In the genomic region with DNA sequence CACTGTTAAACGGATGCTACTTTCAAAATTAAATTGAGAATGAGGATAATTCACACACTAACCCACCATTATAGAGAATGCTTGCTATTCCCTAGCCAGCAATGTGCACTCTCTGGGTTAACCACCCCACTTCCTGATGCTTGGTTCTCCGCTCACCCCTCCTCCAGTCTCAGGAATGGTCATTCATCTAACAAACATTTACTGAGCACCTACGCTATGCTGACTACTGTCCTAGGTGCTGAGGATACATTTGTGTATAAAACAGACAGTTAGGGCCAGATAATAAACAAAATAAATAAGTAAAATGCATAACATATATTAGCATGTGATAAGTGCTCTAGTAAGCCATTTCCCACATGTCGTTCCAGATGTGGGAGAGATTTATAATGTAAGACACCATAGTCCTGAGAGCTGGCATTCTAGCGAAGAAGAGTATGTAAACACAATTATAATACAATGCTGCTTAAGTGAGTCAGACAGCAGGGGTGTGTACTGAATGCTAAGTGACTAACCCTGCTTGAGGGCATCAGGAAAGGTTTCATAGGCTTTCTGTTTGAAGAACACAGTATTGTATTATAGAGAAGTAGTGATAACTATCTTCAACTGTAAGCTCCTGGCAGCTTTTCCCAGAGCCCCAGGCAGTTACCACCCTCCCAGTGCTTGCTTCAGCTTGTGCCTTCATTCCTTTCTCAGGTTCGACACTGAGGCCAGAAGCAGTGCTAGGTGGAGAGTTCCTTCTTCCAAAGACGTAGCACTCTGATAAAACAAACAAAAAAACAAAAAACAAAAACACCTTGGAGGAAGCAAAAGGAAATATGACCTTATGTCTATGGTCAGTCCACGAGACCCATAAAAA, we compare ENCODE assay signal across 11 cellular contexts.
DNase-seq lines count a peak whose midpoint lies in the region; ATAC-seq and TF ChIP-seq lines count a peak whose summit lies in the region.
"Had no signal": no experiment of that assay in that cellular context is flagged by ENCODE, and none has a peak within 500 bp of the region (broad histone marks: within the 10 kb centered on the region; RNA-seq: fewer than 3 reads in every experiment).

No MANE protein-coding gene starts in this region.

- no peaks in the 10 kb centered on the region for H4K20me1 ChIP-seq in Loucy (ENCODE audit: insufficient read depth, low read length, poor library complexity, severe bottlenecking)

- TF ChIP-seq CTCF in C4-2B (conservative IDR thresholded peaks at IDR 0.05) = no peak
- no peak for TF ChIP-seq CTCF in Loucy (conservative IDR thresholded peaks at IDR 0.05; ENCODE audit: low read length)

- 0 out of 2 replicates have a peak overlapping the region, but pooled peaks have one; percentile 18 for H2AFZ ChIP-seq in Loucy (ENCODE audit: low read length)

- no peaks in the 10 kb centered on the region for H3K79me2 ChIP-seq in Loucy (ENCODE audit: insufficient read depth, low read length)

- no peak overlapping the region for H3K4me2 ChIP-seq in Loucy (ENCODE audit: low read depth, low read length, poor library complexity, severe bottlenecking)

- H3K9me3 Mint-ChIP-seq in activated T-helper 17 cell treated with anti-CD3 and anti-CD28 coated beads, Interleukin-2, amount 50 U/mL, for 72 hours = no peaks in the 10 kb centered on the region
- H3K9me3 Mint-ChIP-seq: activated B cell treated with CpG ODN at 0.5 μM for 24 hours had no signal

- H3K9me3 ChIP-seq in Loucy (ENCODE audit: insufficient read depth, low read depth, low read length) = no peaks in the 10 kb centered on the region

- H3K36me3 ChIP-seq in Loucy (ENCODE audit: insufficient read depth, low read length) = no peaks in the 10 kb centered on the region

- no peaks in the 10 kb centered on the region for H3K4me1 ChIP-seq in Loucy (ENCODE audit: insufficient read depth, low read length, poor library complexity, severe bottlenecking)

- no peak overlapping the region for H3K27ac Mint-ChIP-seq in activated T-helper 17 cell treated with anti-CD3 and anti-CD28 coated beads, Interleukin-2, amount 50 U/mL, for 72 hours
- H3K27ac Mint-ChIP-seq: activated B cell treated with CpG ODN at 0.5 μM for 24 hours, brain had no signal

- no peaks in the 10 kb centered on the region for H3F3A ChIP-seq in Loucy (ENCODE audit: low read depth)

- no peaks in the 10 kb centered on the region for H3K4me1 Mint-ChIP-seq in activated T-helper 17 cell treated with anti-CD3 and anti-CD28 coated beads, Interleukin-2, amount 50 U/mL, for 72 hours
- H3K4me1 Mint-ChIP-seq: activated B cell treated with CpG ODN at 0.5 μM for 24 hours had no signal

- DNase-seq in glomerular endothelial cell (ENCODE audit: extremely low read depth, low read depth, low spot score) = peak; percentile 48
- no peak for DNase-seq in UCSD-AML1 (lab: John Stamatoyannopoulos, UW; ENCODE audit: unreplicated experiment)
- DNase-seq in activated CD4-positive, alpha-beta T cell treated with anti-CD3 and anti-CD28 coated beads, Interleukin-2, amount 50 U/mL, for 4 hours = no peak
- DNase-seq in GM19238 (ENCODE audit: insufficient read length, low spot score) = no peak
- DNase-seq: activated B cell treated with CpG ODN at 0.5 μM for 24 hours, DMS 273 treated with DMSO at 0.1 percent for 48 hours had no signal

- H3K9ac ChIP-seq in Loucy (ENCODE audit: low read depth, low read length, poor library complexity, severe bottlenecking) = no peak overlapping the region

- ATAC-seq in SK-N-SH treated with all-trans-retinoic acid at 6 μM for 48 hours = peak; percentile 67
- no peak for ATAC-seq in activated T-helper 17 cell treated with anti-CD3 and anti-CD28 coated beads, Interleukin-2, amount 50 U/mL, for 72 hours (replicated peaks)

- H3K27me3 Mint-ChIP-seq in activated T-helper 17 cell treated with anti-CD3 and anti-CD28 coated beads, Interleukin-2, amount 50 U/mL, for 72 hours = peaks cover 17% of the 10 kb centered on the region

- no peak overlapping the region for H3K4me3 Mint-ChIP-seq in activated T-helper 17 cell treated with anti-CD3 and anti-CD28 coated beads, Interleukin-2, amount 50 U/mL, for 72 hours
- H3K4me3 Mint-ChIP-seq: activated B cell treated with CpG ODN at 0.5 μM for 24 hours, brain had no signal

- no peaks in the 10 kb centered on the region for H3K9me2 ChIP-seq in Loucy (replicated peaks; ENCODE audit: low read depth, low read length)

- H3K4me3 ChIP-seq in Loucy (ENCODE audit: low read length, poor library complexity, severe bottlenecking) = no peak overlapping the region

- H3K27me3 ChIP-seq in Loucy (ENCODE audit: insufficient read depth, low read length, poor library complexity, severe bottlenecking) = no peaks in the 10 kb centered on the region

- H3K36me3 Mint-ChIP-seq in activated T-helper 17 cell treated with anti-CD3 and anti-CD28 coated beads, Interleukin-2, amount 50 U/mL, for 72 hours (ENCODE audit: low read depth) = no peaks in the 10 kb centered on the region
- H3K36me3 Mint-ChIP-seq: brain had no signal

- H3K27ac ChIP-seq in C4-2B = peak overlapping the region; percentile 34

TF ChIP-seq in SK-N-SH treated with all-trans-retinoic acid at 6 μM for 48 hours, 23 proteins besides CTCF, POLR2A, EP300 and RAD21 (continues in another document):
- TF ChIP-seq, protein P1, sequence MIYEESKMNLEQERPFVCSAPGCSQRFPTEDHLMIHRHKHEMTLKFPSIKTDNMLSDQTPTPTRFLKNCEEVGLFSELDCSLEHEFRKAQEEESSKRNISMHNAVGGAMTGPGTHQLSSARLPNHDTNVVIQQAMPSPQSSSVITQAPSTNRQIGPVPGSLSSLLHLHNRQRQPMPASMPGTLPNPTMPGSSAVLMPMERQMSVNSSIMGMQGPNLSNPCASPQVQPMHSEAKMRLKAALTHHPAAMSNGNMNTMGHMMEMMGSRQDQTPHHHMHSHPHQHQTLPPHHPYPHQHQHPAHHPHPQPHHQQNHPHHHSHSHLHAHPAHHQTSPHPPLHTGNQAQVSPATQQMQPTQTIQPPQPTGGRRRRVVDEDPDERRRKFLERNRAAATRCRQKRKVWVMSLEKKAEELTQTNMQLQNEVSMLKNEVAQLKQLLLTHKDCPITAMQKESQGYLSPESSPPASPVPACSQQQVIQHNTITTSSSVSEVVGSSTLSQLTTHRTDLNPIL (CRISPR knock-in tag; IDR thresholded peaks at IDR 0.05; ENCODE audit: low read depth) = no peak
- TF ChIP-seq ZNF8 (CRISPR knock-in tag; IDR thresholded peaks at IDR 0.05) (no peak), TCF4 (CRISPR knock-in tag; IDR thresholded peaks at IDR 0.05; ENCODE audit: borderline replicate concordance) (no peak), TSHZ2 (CRISPR knock-in tag; IDR thresholded peaks at IDR 0.05) (no peak), GLIS3 (CRISPR knock-in tag; IDR thresholded peaks at IDR 0.05) (no peak), BACH2 (CRISPR knock-in tag; IDR thresholded peaks at IDR 0.05; ENCODE audit: borderline replicate concordance) (no peak), PPARA (CRISPR knock-in tag; IDR thresholded peaks at IDR 0.05; ENCODE audit: borderline replicate concordance) (no peak), ZFP30 (CRISPR knock-in tag; IDR thresholded peaks at IDR 0.05) (no peak), ISL1 (CRISPR knock-in tag; IDR thresholded peaks at IDR 0.05) (no peak), OSR1 (CRISPR knock-in tag; IDR thresholded peaks at IDR 0.05) (no peak), ZFP3 (CRISPR knock-in tag; IDR thresholded peaks at IDR 0.05) (no peak), ZC3H10 (CRISPR knock-in tag; IDR thresholded peaks at IDR 0.05) (no peak)
- TF ChIP-seq, protein P2, sequence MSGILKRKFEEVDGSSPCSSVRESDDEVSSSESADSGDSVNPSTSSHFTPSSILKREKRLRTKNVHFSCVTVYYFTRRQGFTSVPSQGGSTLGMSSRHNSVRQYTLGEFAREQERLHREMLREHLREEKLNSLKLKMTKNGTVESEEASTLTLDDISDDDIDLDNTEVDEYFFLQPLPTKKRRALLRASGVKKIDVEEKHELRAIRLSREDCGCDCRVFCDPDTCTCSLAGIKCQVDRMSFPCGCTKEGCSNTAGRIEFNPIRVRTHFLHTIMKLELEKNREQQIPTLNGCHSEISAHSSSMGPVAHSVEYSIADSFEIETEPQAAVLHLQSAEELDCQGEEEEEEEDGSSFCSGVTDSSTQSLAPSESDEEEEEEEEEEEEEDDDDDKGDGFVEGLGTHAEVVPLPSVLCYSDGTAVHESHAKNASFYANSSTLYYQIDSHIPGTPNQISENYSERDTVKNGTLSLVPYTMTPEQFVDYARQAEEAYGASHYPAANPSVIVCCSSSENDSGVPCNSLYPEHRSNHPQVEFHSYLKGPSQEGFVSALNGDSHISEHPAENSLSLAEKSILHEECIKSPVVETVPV (CRISPR knock-in tag; IDR thresholded peaks at IDR 0.05) = no peak
